In the genomic region with DNA sequence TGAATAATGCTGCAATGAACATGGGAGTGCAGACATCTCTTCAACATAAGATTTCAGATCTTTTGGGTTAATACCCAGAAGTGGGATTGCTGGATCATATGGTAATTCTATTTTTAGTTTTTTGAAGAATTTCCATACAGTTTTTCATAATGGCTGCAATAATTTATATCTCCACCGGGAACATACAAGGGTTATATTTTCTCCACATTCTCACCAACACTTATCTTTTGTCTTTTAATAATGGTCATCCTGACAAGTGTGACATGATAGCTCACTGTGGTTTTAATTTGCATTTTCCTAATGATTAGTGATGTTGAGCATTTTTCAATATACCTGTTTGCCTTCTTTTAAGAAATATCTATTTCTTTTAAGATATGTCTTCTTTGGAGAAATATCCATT, we compare ENCODE assay signal across 1 cellular context.
TF ChIP-seq lines count a peak whose summit lies in the region.

No MANE protein-coding gene starts in this region.

TF ChIP-seq in SK-N-SH treated with all-trans-retinoic acid at 6 μM for 48 hours, 23 proteins besides CTCF, POLR2A, EP300 and RAD21 (continued from another document):
- no peak for TF ChIP-seq SNAI2 (CRISPR knock-in tag; IDR thresholded peaks at IDR 0.05)
